ENCODE assay signal across 1 cellular context in genomic region chr3:133832802-133833144, GRCh38.
TF ChIP-seq lines count a peak whose summit lies in the region.

No MANE protein-coding gene starts in this region.

TF ChIP-seq in HepG2, 621 proteins besides CTCF, POLR2A, EP300 and RAD21 (continued from another document and continues in another):
- 0 out of 2 replicates have a peak, but pooled peaks have one; percentile 9 for TF ChIP-seq PAXIP1 (CRISPR knock-in tag; conservative IDR thresholded peaks at IDR 0.05)
- no peak for TF ChIP-seq RXRB (CRISPR knock-in tag; IDR thresholded peaks at IDR 0.05; ENCODE audit: borderline replicate concordance)
- TF ChIP-seq CHCHD3 (CRISPR knock-in tag; IDR thresholded peaks at IDR 0.05): no peak
- TF ChIP-seq HNRNPK (IDR thresholded peaks at IDR 0.05; ENCODE audit: low read depth, low read length, poor library complexity, severe bottlenecking): no peak
- TF ChIP-seq ATF3 (CRISPR knock-in tag; IDR thresholded peaks at IDR 0.05): 0 out of 2 replicates have a peak, but pooled peaks have one; percentile 21
- TF ChIP-seq CBX2 (IDR thresholded peaks at IDR 0.05; ENCODE audit: low read depth, low read length): no peak
- no peak for TF ChIP-seq CBX2 (CRISPR knock-in tag; IDR thresholded peaks at IDR 0.05; ENCODE audit: low read depth)
- TF ChIP-seq FOXP4 (CRISPR knock-in tag; IDR thresholded peaks at IDR 0.05): no peak
- TF ChIP-seq ZNF879 (CRISPR knock-in tag; IDR thresholded peaks at IDR 0.05): no peak
- TF ChIP-seq NCOA1 (CRISPR knock-in tag; IDR thresholded peaks at IDR 0.05): no peak
- no peak for TF ChIP-seq NFIC (IDR thresholded peaks at IDR 0.05; ENCODE audit: low read length)
- no peak for TF ChIP-seq AHDC1 (CRISPR knock-in tag; IDR thresholded peaks at IDR 0.05; ENCODE audit: borderline replicate concordance)
- TF ChIP-seq YEATS4 (CRISPR knock-in tag; IDR thresholded peaks at IDR 0.05; ENCODE audit: borderline replicate concordance): no peak
- TF ChIP-seq NFAT5 (CRISPR knock-in tag; IDR thresholded peaks at IDR 0.05): no peak
- no peak for TF ChIP-seq POLR2G (IDR thresholded peaks at IDR 0.05; ENCODE audit: low read depth, low read length)
- peak; percentile 87 for TF ChIP-seq TEAD3 (CRISPR knock-in tag; optimal IDR thresholded peaks at IDR 0.05; ENCODE audit: borderline replicate concordance)
- 0 out of 2 replicates have a peak, but pooled peaks have one; percentile 21 for TF ChIP-seq HNF4A (CRISPR knock-in tag; IDR thresholded peaks at IDR 0.05)
- peak; percentile 75; the same call in 1 of the 2 replicates for TF ChIP-seq JUN (CRISPR knock-in tag; IDR thresholded peaks at IDR 0.05)
- no peak for TF ChIP-seq NR2C2 (CRISPR knock-in tag; IDR thresholded peaks at IDR 0.05; ENCODE audit: borderline replicate concordance)
- TF ChIP-seq ZMYM2 (CRISPR knock-in tag; IDR thresholded peaks at IDR 0.05): no peak
- TF ChIP-seq FOSL2 (CRISPR knock-in tag; IDR thresholded peaks at IDR 0.05): peak; percentile 66
- TF ChIP-seq HOXA3 (CRISPR knock-in tag; IDR thresholded peaks at IDR 0.05): no peak
- no peak for TF ChIP-seq HNRNPLL (IDR thresholded peaks at IDR 0.05; ENCODE audit: low read depth, low read length, poor library complexity, severe bottlenecking)
- no peak for TF ChIP-seq ARNT (IDR thresholded peaks at IDR 0.05)
- TF ChIP-seq ZNF670 (CRISPR knock-in tag; IDR thresholded peaks at IDR 0.05; ENCODE audit: borderline replicate concordance): no peak
- TF ChIP-seq ZBTB39 (CRISPR knock-in tag; IDR thresholded peaks at IDR 0.05): no peak
- TF ChIP-seq GTF2F1 (IDR thresholded peaks at IDR 0.05; ENCODE audit: low read length): no peak
- TF ChIP-seq IRF1 (CRISPR knock-in tag; IDR thresholded peaks at IDR 0.05; ENCODE audit: low read depth): no peak
- no peak for TF ChIP-seq ZNF33A (CRISPR knock-in tag; IDR thresholded peaks at IDR 0.05; ENCODE audit: borderline replicate concordance)
- TF ChIP-seq ZNF687 (CRISPR knock-in tag; IDR thresholded peaks at IDR 0.05): peak; percentile 43; the same call in 1 of the 2 replicates
